ENCODE assay signal across 27 cellular contexts in genomic region chr3:15887261-15887660, GRCh38.
"Had no signal": no experiment of that assay in that cellular context is flagged by ENCODE, and none has a peak within 500 bp of the region (broad histone marks: within the 10 kb centered on the region; RNA-seq: fewer than 3 reads in every experiment).

No MANE protein-coding gene starts in this region.

- H3K4me1 Mint-ChIP-seq: stimulated activated effector memory CD8-positive, alpha-beta T cell treated with anti-CD3 and anti-CD28 coated beads, Interleukin-12 subunit alpha, Interleukin-12 subunit beta, amount 100 ng/mL, for 72 hours; stimulated activated naive B cell treated with anti-CD40 and anti-IgM and Interleukin-4, amounts not matched to agents 10 μg/mL and 1 μg/mL and 100 μg/mL, for 72 hours; stimulated activated naive CD8-positive, alpha-beta T cell treated with anti-CD3 and anti-CD28 coated beads, Interleukin-15, amount 100 ng/mL, for 72 hours had no signal

- ATAC-seq: stimulated activated effector memory CD8-positive, alpha-beta T cell treated with anti-CD3 and anti-CD28 coated beads, Interleukin-12 subunit alpha, Interleukin-12 subunit beta, amount 100 ng/mL, for 72 hours; stimulated activated memory B cell treated with anti-CD40 and anti-IgM and Interleukin-4, amounts not matched to agents 10 μg/mL and 1 μg/mL and 100 μg/mL, for 72 hours; stimulated activated naive B cell treated with anti-CD40 and anti-IgM and Interleukin-4, amounts not matched to agents 10 μg/mL and 1 μg/mL and 100 μg/mL, for 72 hours; stimulated activated naive CD8-positive, alpha-beta T cell treated with anti-CD3 and anti-CD28 coated beads, Interleukin-15, amount 100 ng/mL, for 72 hours; stimulated activated naive CD8-positive, alpha-beta T cell treated with anti-CD3 and anti-CD28 coated beads, Interleukin-15, Interleukin-2, amounts not matched to agents 100 U/mL and 50 U/mL, for 24 hours; upper lobe of right lung had no signal

- H3K27ac ChIP-seq: stomach, suprapubic skin, testis, thoracic aorta, thyroid gland, tibial artery, tibial nerve, transverse colon, upper lobe of left lung, upper lobe of right lung, uterus, vagina had no signal

- H3K4me1 ChIP-seq: suprapubic skin, testis, transverse colon, upper lobe of left lung, upper lobe of right lung, uterus, vagina had no signal

- H3K4me3 Mint-ChIP-seq: stimulated activated effector memory CD8-positive, alpha-beta T cell treated with anti-CD3 and anti-CD28 coated beads, Interleukin-12 subunit alpha, Interleukin-12 subunit beta, amount 100 ng/mL, for 72 hours; stimulated activated memory B cell treated with anti-CD40 and anti-IgM and Interleukin-4, amounts not matched to agents 10 μg/mL and 1 μg/mL and 100 μg/mL, for 72 hours; stimulated activated naive B cell treated with anti-CD40 and anti-IgM and Interleukin-4, amounts not matched to agents 10 μg/mL and 1 μg/mL and 100 μg/mL, for 72 hours; stimulated activated naive CD8-positive, alpha-beta T cell treated with anti-CD3 and anti-CD28 coated beads, Interleukin-15, amount 100 ng/mL, for 72 hours; stimulated activated naive CD8-positive, alpha-beta T cell treated with anti-CD3 and anti-CD28 coated beads, Interleukin-15, Interleukin-2, amounts not matched to agents 100 ng/mL and 50 ng/mL, for 24 hours; type B pancreatic cell had no signal

- DNase-seq: stimulated activated CD4-positive, alpha-beta T cell treated with anti-CD3 and anti-CD28 coated beads, Interleukin-2, amount 100 ng/mL, for 48 hours; stimulated activated CD4-positive, alpha-beta T cell treated with anti-CD3 and anti-CD28 coated beads, Interleukin-4, amount 100 ng/mL, for 1 hour; stimulated activated CD4-positive, alpha-beta T cell treated with anti-CD3 and anti-CD28 coated beads, Interleukin-4, amount 100 ng/mL, for 24 hours; stimulated activated CD8-positive, alpha-beta memory T cell treated with anti-CD3 and anti-CD28 coated beads, Interleukin-4, amount 100 ng/mL, for 48 hours; stimulated activated naive B cell treated with anti-CD40 and anti-IgM and Interleukin-4, amounts not matched to agents 10 μg/mL and 1 μg/mL and 100 μg/mL, for 72 hours; stimulated activated naive CD4-positive, alpha-beta T cell; stimulated activated naive CD4-positive, alpha-beta T cell treated with Interleukin-2 at 50 U/mL for 16 hours; stimulated activated naive CD8-positive, alpha-beta T cell treated with anti-CD3 and anti-CD28 coated beads, Interleukin-15, amount 100 ng/mL, for 72 hours; stimulated activated naive CD8-positive, alpha-beta T cell treated with anti-CD3 and anti-CD28 coated beads, Interleukin-15, Interleukin-2, amounts not matched to agents 100 U/mL and 50 U/mL, for 24 hours; stomach; substantia nigra; testis; thyroid gland; tibial artery; transverse colon; trophoblast cell; upper lobe of left lung; upper lobe of right lung; uterus had no signal

- H3K36me3 ChIP-seq: stomach, suprapubic skin, thoracic aorta, thyroid gland, tibial artery, tibial nerve, transverse colon, upper lobe of left lung, upper lobe of right lung, uterus, vagina had no signal

- H3K9me3 ChIP-seq: stomach, suprapubic skin, testis, thoracic aorta, thyroid gland, tibial artery, tibial nerve, transverse colon, upper lobe of left lung, uterus, vagina had no signal

- H3K27me3 Mint-ChIP-seq: stimulated activated memory B cell treated with anti-CD40 and anti-IgM and Interleukin-4, amounts not matched to agents 10 μg/mL and 1 μg/mL and 100 μg/mL, for 72 hours; stimulated activated naive B cell treated with anti-CD40 and anti-IgM and Interleukin-4, amounts not matched to agents 10 μg/mL and 1 μg/mL and 100 μg/mL, for 72 hours; stimulated activated naive CD8-positive, alpha-beta T cell treated with anti-CD3 and anti-CD28 coated beads, Interleukin-15, amount 100 ng/mL, for 72 hours; stimulated activated naive CD8-positive, alpha-beta T cell treated with anti-CD3 and anti-CD28 coated beads, Interleukin-15, Interleukin-2, amounts not matched to agents 100 ng/mL and 50 ng/mL, for 24 hours; type B pancreatic cell had no signal

- H3K27ac Mint-ChIP-seq: stimulated activated effector memory CD8-positive, alpha-beta T cell treated with anti-CD3 and anti-CD28 coated beads, Interleukin-12 subunit alpha, Interleukin-12 subunit beta, amount 100 ng/mL, for 72 hours; stimulated activated memory B cell treated with anti-CD40 and anti-IgM and Interleukin-4, amounts not matched to agents 10 μg/mL and 1 μg/mL and 100 μg/mL, for 72 hours; stimulated activated naive B cell treated with anti-CD40 and anti-IgM and Interleukin-4, amounts not matched to agents 10 μg/mL and 1 μg/mL and 100 μg/mL, for 72 hours; stimulated activated naive CD8-positive, alpha-beta T cell treated with anti-CD3 and anti-CD28 coated beads, Interleukin-15, amount 100 ng/mL, for 72 hours; stimulated activated naive CD8-positive, alpha-beta T cell treated with anti-CD3 and anti-CD28 coated beads, Interleukin-15, Interleukin-2, amounts not matched to agents 100 ng/mL and 50 ng/mL, for 24 hours; type B pancreatic cell had no signal

- H3K27me3 ChIP-seq: stomach, suprapubic skin, testis, thyroid gland, tibial artery, tibial nerve, transverse colon, upper lobe of left lung, upper lobe of right lung, uterus, vagina had no signal

- H3K36me3 Mint-ChIP-seq: stimulated activated effector memory CD8-positive, alpha-beta T cell treated with anti-CD3 and anti-CD28 coated beads, Interleukin-12 subunit alpha, Interleukin-12 subunit beta, amount 100 ng/mL, for 72 hours; type B pancreatic cell had no signal

- H3K4me3 ChIP-seq: stomach, suprapubic skin, testis, thoracic aorta, thyroid gland, tibial artery, tibial nerve, transverse colon, upper lobe of left lung, upper lobe of right lung, uterus, vagina had no signal
